ENCODE assay signal across 8 cellular contexts in the genomic region with DNA sequence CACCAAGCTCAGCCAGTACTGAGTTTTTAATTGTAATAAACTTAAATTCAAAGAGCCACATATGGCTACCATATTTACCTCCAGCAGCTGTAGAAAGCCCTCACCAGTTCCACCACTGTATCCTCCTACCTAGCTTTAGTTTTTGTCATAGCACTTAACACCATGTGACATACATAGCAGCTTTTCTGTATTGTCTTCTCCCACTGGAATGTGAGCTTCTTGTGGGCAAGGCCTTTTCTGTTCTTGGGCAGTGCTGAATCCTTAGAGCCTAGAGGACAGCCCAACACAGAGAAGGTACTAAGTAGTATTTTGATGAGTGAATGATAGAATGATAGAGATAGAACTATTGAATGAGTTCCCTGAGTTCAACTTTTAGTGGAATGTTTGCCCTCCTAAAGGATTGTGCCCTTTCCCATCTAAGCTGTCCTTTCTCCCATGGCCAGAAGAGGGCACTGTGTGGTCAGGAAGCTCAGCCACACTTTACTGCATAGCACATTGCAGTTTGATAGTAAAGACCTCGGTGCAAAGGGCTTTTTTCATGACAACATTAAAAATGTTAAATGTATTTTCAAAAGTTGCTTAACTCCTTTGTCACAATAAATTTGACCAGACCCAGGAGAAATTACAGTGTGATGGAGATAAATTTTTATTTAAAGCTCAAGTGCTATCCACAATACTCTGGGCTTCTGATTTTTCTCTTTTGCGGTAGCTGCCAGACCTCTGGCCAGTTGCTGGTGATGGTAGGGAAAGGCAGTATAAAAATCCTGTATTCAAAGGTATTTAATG.
DNase-seq lines count a peak whose midpoint lies in the region; ATAC-seq and TF ChIP-seq lines count a peak whose summit lies in the region.

No MANE protein-coding gene starts in this region.

- H3K27me3 Mint-ChIP-seq in CD4-positive, CD25-positive, alpha-beta regulatory T cell: no peaks in the 10 kb centered on the region
- H3K27me3 Mint-ChIP-seq in nephron progenitor cell (ENCODE audit: low read depth, poor library complexity): no peaks in the 10 kb centered on the region

- H3K4me3 ChIP-seq in CD4-positive, CD25-positive, alpha-beta regulatory T cell (ENCODE audit: low read depth, low read length): no peak overlapping the region
- no peak overlapping the region for H3K4me3 ChIP-seq in suprapubic skin

- no peak for TF ChIP-seq EP300 in suprapubic skin (IDR thresholded peaks at IDR 0.05)

- H3K9me3 Mint-ChIP-seq in CD4-positive, CD25-positive, alpha-beta regulatory T cell: no peaks in the 10 kb centered on the region
- no peaks in the 10 kb centered on the region for H3K9me3 Mint-ChIP-seq in nephron progenitor cell

- no peak overlapping the region for H3K27ac Mint-ChIP-seq in CD4-positive, CD25-positive, alpha-beta regulatory T cell
- peak overlapping the region; percentile 68 for H3K27ac Mint-ChIP-seq in nephron progenitor cell

- no peaks in the 10 kb centered on the region for H3K4me1 ChIP-seq in CD4-positive, CD25-positive, alpha-beta regulatory T cell (ENCODE audit: control insufficient read depth, insufficient read depth, low read length, poor library complexity, severe bottlenecking)
- peaks cover 5% of the 10 kb centered on the region for H3K4me1 ChIP-seq in suprapubic skin

- peak; percentile 96 for TF ChIP-seq CTCF in nephron progenitor cell (IDR thresholded peaks at IDR 0.05)
- peak; percentile 82 to 85 for TF ChIP-seq CTCF in suprapubic skin (IDR thresholded peaks at IDR 0.05)

- 51% methylated on average over 2 of the region's 2 CpGs for WGBS in suprapubic skin

- H3K27ac ChIP-seq in CD4-positive, CD25-positive, alpha-beta regulatory T cell (ENCODE audit: insufficient read depth, low read length, poor library complexity, severe bottlenecking): no peak overlapping the region
- H3K27ac ChIP-seq in suprapubic skin: no peak overlapping the region

- TF ChIP-seq POLR2A in suprapubic skin (IDR thresholded peaks at IDR 0.05): no peak

- DNase-seq in CD4-positive, CD25-positive, alpha-beta regulatory T cell: peak; percentile 33 to 59 (median 39)
- DNase-seq in HT1080 (ENCODE audit: low read depth) (peak; percentile 68), OCI-M2 (lab: John Stamatoyannopoulos, UW; ENCODE audit: unreplicated experiment) (peak; percentile 13), activated T-cell treated with anti-CD3 and anti-CD28 coated beads for 48 hours (ENCODE audit: low read depth) (peak; percentile 29), fibroblast of gingiva (ENCODE audit: low read depth) (peak; percentile 41), nephron progenitor cell (peak; percentile 71), suprapubic skin (ENCODE audit: low spot score in 2 of 2) (peak in 1 of 2 donors; percentile 75)

- peak; percentile 79 to 84 for ATAC-seq in CD4-positive, CD25-positive, alpha-beta regulatory T cell (ENCODE audit: low read depth in 2 of 2)
- ATAC-seq in GM19328 (IDR thresholded peaks at IDR 0.05; ENCODE audit: unreplicated experiment): peak; percentile 84

- H3K27me3 ChIP-seq in CD4-positive, CD25-positive, alpha-beta regulatory T cell (ENCODE audit: control insufficient read depth, insufficient read depth, low read length): no peaks in the 10 kb centered on the region
- H3K27me3 ChIP-seq in suprapubic skin: no peaks in the 10 kb centered on the region

- H3K36me3 ChIP-seq in CD4-positive, CD25-positive, alpha-beta regulatory T cell (ENCODE audit: control insufficient read depth, insufficient read depth, low read length): peaks cover 9% of the 10 kb centered on the region
- H3K36me3 ChIP-seq in suprapubic skin: peaks cover 42% of the 10 kb centered on the region

- no peaks in the 10 kb centered on the region for H3K9me3 ChIP-seq in CD4-positive, CD25-positive, alpha-beta regulatory T cell (ENCODE audit: control insufficient read depth in 2 of 2, low read length in 2 of 2)
- H3K9me3 ChIP-seq in suprapubic skin: no peaks in the 10 kb centered on the region

- peaks cover 16% of the 10 kb centered on the region for H3K36me3 Mint-ChIP-seq in CD4-positive, CD25-positive, alpha-beta regulatory T cell
- peaks cover 68% of the 10 kb centered on the region for H3K36me3 Mint-ChIP-seq in nephron progenitor cell (ENCODE audit: low read depth)

- H3K4me1 Mint-ChIP-seq in CD4-positive, CD25-positive, alpha-beta regulatory T cell: peaks cover 5 to 15% (median 10%) of the 10 kb centered on the region in 4 donors
- H3K4me1 Mint-ChIP-seq in nephron progenitor cell: no peaks in the 10 kb centered on the region

- H3K4me3 Mint-ChIP-seq in CD4-positive, CD25-positive, alpha-beta regulatory T cell: no peak overlapping the region
- H3K4me3 Mint-ChIP-seq in nephron progenitor cell: no peak overlapping the region
